23 cellular contexts compared by ENCODE assay signal in the genomic region with DNA sequence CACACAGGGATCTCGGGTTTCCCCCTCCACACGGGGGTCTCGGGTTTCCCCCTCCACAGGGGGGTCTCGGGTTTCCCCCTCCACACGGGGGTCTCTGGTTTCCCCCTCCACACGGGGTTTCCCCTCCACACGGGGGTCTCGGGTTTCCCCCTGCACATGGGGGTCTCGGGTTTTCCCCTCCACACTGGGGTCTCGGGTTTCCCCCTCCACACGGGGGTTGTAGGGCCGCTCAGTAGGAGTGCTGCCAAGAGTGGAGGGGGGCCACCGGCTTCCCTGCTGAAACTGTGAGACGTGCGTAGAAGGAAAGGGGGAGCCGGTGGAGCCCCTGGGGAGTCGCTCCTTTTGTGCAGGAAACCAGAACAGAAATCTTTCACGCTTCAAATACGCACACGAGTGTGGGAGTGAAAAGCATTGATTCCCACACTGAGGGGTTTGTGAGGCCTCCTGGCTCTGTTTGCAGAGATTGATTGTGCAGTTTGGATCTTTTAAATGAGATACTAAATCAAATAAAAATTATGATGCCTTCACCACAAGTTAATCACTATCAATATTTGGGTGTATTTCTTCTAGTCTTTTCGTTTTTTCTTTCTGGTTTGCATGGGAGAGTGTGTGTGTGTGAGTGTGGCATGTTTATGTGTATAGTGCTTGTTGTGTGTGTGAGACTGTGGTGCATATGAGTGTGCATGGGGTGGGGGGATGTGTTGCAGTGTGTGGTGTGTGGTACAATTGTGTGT. TPM values are rescaled to one million over a fixed set of nuclear protein-coding genes. Genes with fewer than 3 reads are reported as not detected.
DNase-seq lines count a peak whose midpoint lies in the region; ATAC-seq, FAIRE-seq and TF ChIP-seq lines count a peak whose summit lies in the region.
"Had no signal": no experiment of that assay in that cellular context is flagged by ENCODE, and none has a peak within 500 bp of the region (broad histone marks: within the 10 kb centered on the region; RNA-seq: fewer than 3 reads in every experiment).

No MANE protein-coding gene starts in this region.

- no peaks in the 10 kb centered on the region for H3K27me3 ChIP-seq in H7 (ENCODE audit: control insufficient read depth, insufficient read depth, low read length)
- H3K27me3 ChIP-seq: body of pancreas, gastrocnemius medialis, tibial nerve had no signal

- peak; percentile 59 for ATAC-seq in activated B cell treated with CpG ODN at 0.5 μM for 24 hours (ENCODE audit: low read depth)
- no peak for ATAC-seq in HG03108 (IDR thresholded peaks at IDR 0.05; ENCODE audit: unreplicated experiment)
- ATAC-seq: activated CD4-positive, alpha-beta T cell treated with anti-CD3 and anti-CD28 coated beads for 36 hours; body of pancreas; gastrocnemius medialis; stimulated activated naive CD8-positive, alpha-beta T cell treated with anti-CD3 and anti-CD28 coated beads, Interleukin-15, amount 100 ng/mL, for 72 hours had no signal

- no peaks in the 10 kb centered on the region for H3K36me3 ChIP-seq in H7 (replicated peaks; ENCODE audit: control insufficient read depth, insufficient read depth, low read length)

- H3K36me3 Mint-ChIP-seq in activated B cell treated with CpG ODN at 0.5 μM for 24 hours (ENCODE audit: low read depth) (peaks cover 26% of the 10 kb centered on the region), glutamatergic neuron (ENCODE audit: unreplicated experiment) (peaks cover under 1% of the 10 kb centered on the region)

- FAIRE-seq in H54 (lab: Jason Lieb, UNC), result no peak

- peaks cover 34% of the 10 kb centered on the region for H3K4me1 Mint-ChIP-seq in activated B cell treated with CpG ODN at 0.5 μM for 24 hours
- H3K4me1 Mint-ChIP-seq in glutamatergic neuron (ENCODE audit: low read depth, unreplicated experiment), result no peaks in the 10 kb centered on the region

- H3K4me3 ChIP-seq in GM12865 (ENCODE audit: low read depth, low read length) (no peak overlapping the region), H7 (ENCODE audit: insufficient read depth, low read depth, low read length) (no peak overlapping the region)
- H3K4me3 ChIP-seq: body of pancreas, gastrocnemius medialis, HAP-1, tibial nerve had no signal

- H3K27ac Mint-ChIP-seq in activated B cell treated with CpG ODN at 0.5 μM for 24 hours (no peak overlapping the region), glutamatergic neuron (ENCODE audit: unreplicated experiment) (no peak overlapping the region)
- H3K27ac Mint-ChIP-seq: activated T-helper 2 cell treated with anti-CD3 and anti-CD28 coated beads, Interferon-gamma antibody, Interleukin-2, Interleukin-4, amounts not matched to agents 10 μg/mL and 5 μg/mL and 100 μg/mL, durations not matched to agents 14 hours and 24 hours and 36 hours had no signal

- intact Hi-C loops in activated B cell treated with CpG ODN at 0.5 μM for 24 hours (cut with micrococcal nuclease), result no loop called here

- POLR2A ChIA-PET in activated B cell treated with CpG ODN at 0.5 μM for 24 hours (lab: Charles Lee) (no interaction called here), HEK293T (lab: Yijun Ruan, JAX) (no interaction called here)

- no peaks in the 10 kb centered on the region for H3K9me3 Mint-ChIP-seq in activated B cell treated with CpG ODN at 0.5 μM for 24 hours
- H3K9me3 Mint-ChIP-seq in glutamatergic neuron (ENCODE audit: unreplicated experiment), result no peaks in the 10 kb centered on the region
- H3K9me3 Mint-ChIP-seq: activated T-helper 2 cell treated with anti-CD3 and anti-CD28 coated beads, Interferon-gamma antibody, Interleukin-2, Interleukin-4, amounts not matched to agents 10 μg/mL and 5 μg/mL and 100 μg/mL, durations not matched to agents 14 hours and 24 hours and 36 hours; naive thymus-derived CD8-positive, alpha-beta T cell; stimulated activated naive CD8-positive, alpha-beta T cell treated with anti-CD3 and anti-CD28 coated beads, Interleukin-15, amount 100 ng/mL, for 72 hours had no signal

- H3K27me3 Mint-ChIP-seq in activated B cell treated with CpG ODN at 0.5 μM for 24 hours, result no peaks in the 10 kb centered on the region
- peaks cover 1% of the 10 kb centered on the region for H3K27me3 Mint-ChIP-seq in glutamatergic neuron (ENCODE audit: unreplicated experiment)
- H3K27me3 Mint-ChIP-seq: activated CD4-positive, alpha-beta T cell treated with anti-CD3 and anti-CD28 coated beads for 36 hours; naive thymus-derived CD8-positive, alpha-beta T cell; stimulated activated naive CD8-positive, alpha-beta T cell treated with anti-CD3 and anti-CD28 coated beads, Interleukin-15, amount 100 ng/mL, for 72 hours had no signal

- TF ChIP-seq POLR2A in H54 (IDR thresholded peaks at IDR 0.05; ENCODE audit: low read depth, low read length), result no peak

- no peak overlapping the region for H3K4me3 Mint-ChIP-seq in activated B cell treated with CpG ODN at 0.5 μM for 24 hours
- no peak overlapping the region for H3K4me3 Mint-ChIP-seq in glutamatergic neuron (ENCODE audit: unreplicated experiment)
- H3K4me3 Mint-ChIP-seq: activated CD4-positive, alpha-beta T cell treated with anti-CD3 and anti-CD28 coated beads for 36 hours; naive thymus-derived CD8-positive, alpha-beta T cell; stimulated activated naive CD8-positive, alpha-beta T cell treated with anti-CD3 and anti-CD28 coated beads, Interleukin-15, amount 100 ng/mL, for 72 hours had no signal

- TF ChIP-seq CTCF in GM12865 (IDR thresholded peaks at IDR 0.05; ENCODE audit: insufficient read depth, low read depth, low read length, missing control alignments) (no peak), activated B cell treated with CpG ODN at 0.5 μM for 24 hours (IDR thresholded peaks at IDR 0.05) (no peak), glutamatergic neuron (IDR thresholded peaks at IDR 0.05; ENCODE audit: partially characterized antibody, unreplicated experiment) (no peak)

- DNase-seq in GM12865 (ENCODE audit: low read depth), result peak; percentile 81
- DNase-seq in H7, result peak; percentile 71
- DNase-seq in activated B cell treated with CpG ODN at 0.5 μM for 24 hours, result no peak
- peak; percentile 64 for DNase-seq in retina
- DNase-seq in HEK293T (ENCODE audit: extremely low spot score), result no peak
- no peak for DNase-seq in glutamatergic neuron
- no peak for DNase-seq in H54 (ENCODE audit: insufficient read length, low spot score)
- DNase-seq: body of pancreas; DND-41; effector CD8-positive, alpha-beta T cell; gastrocnemius medialis; IMR-90; naive thymus-derived CD8-positive, alpha-beta T cell; NCI-H1417 treated with DMSO at 0.1 percent for 48 hours; NCI-H748 treated with DMSO at 0.1 percent for 48 hours; posterior cingulate gyrus; SHP77 had no signal

- CTCF ChIA-PET in activated B cell treated with CpG ODN at 0.5 μM for 24 hours (lab: Charles Lee), result no interaction called here
- CTCF ChIA-PET in HEK293T (lab: Yijun Ruan, JAX), result no interaction called here

TF ChIP-seq in HEK293T, 16 proteins besides CTCF, POLR2A, EP300 and RAD21:
- TF ChIP-seq TARDBP (IDR thresholded peaks at IDR 0.05) (no peak), SP1 (IDR thresholded peaks at IDR 0.05) (no peak), BHLHE40 (IDR thresholded peaks at IDR 0.05; ENCODE audit: borderline replicate concordance) (no peak), FOXK2 (IDR thresholded peaks at IDR 0.05) (no peak), ARNT (IDR thresholded peaks at IDR 0.05) (no peak), L3MBTL2 (conservative IDR thresholded peaks at IDR 0.05) (no peak), LEF1 (IDR thresholded peaks at IDR 0.05; ENCODE audit: borderline replicate concordance) (no peak), CTBP1 (IDR thresholded peaks at IDR 0.05; ENCODE audit: borderline replicate concordance) (no peak), NFRKB (IDR thresholded peaks at IDR 0.05) (no peak), HDGF (IDR thresholded peaks at IDR 0.05; ENCODE audit: borderline replicate concordance) (no peak), FOXA1 (IDR thresholded peaks at IDR 0.05) (no peak), ZNF384 (IDR thresholded peaks at IDR 0.05) (no peak), SUZ12 (IDR thresholded peaks at IDR 0.05) (no peak), ELF4 (IDR thresholded peaks at IDR 0.05) (no peak), FOXM1 (IDR thresholded peaks at IDR 0.05; ENCODE audit: borderline replicate concordance) (no peak)
- TF ChIP-seq, protein P1, sequence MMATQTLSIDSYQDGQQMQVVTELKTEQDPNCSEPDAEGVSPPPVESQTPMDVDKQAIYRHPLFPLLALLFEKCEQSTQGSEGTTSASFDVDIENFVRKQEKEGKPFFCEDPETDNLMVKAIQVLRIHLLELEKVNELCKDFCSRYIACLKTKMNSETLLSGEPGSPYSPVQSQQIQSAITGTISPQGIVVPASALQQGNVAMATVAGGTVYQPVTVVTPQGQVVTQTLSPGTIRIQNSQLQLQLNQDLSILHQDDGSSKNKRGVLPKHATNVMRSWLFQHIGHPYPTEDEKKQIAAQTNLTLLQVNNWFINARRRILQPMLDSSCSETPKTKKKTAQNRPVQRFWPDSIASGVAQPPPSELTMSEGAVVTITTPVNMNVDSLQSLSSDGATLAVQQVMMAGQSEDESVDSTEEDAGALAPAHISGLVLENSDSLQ (IDR thresholded peaks at IDR 0.05), result no peak

RNA-seq across cellular contexts. Expression of gene TRAPPC10, which starts 54.3 kb away (rescaled TPM):
- 24.8 and 34.5 TPM in 2 replicates for total RNA-seq in H7 (2014; rRNA removed; shearing (Covaris generic))
- total RNA-seq in activated B cell treated with CpG ODN at 0.5 μM for 24 hours (77.8 and 96.0 TPM in 2 replicates), glutamatergic neuron (ENCODE audit: unreplicated experiment) (48.4 TPM)

Comparison
In these comparisons a context has a peak if more than half of its experiments do, and no peak if none do; other contexts are left out.
1. DNase-seq: peak in GM12865 (single experiment), H7 (single experiment) and retina (single experiment); none in activated B cell treated with CpG ODN at 0.5 μM for 24 hours (single experiment), HEK293T (single experiment), glutamatergic neuron (single experiment) and H54 (single experiment).